In genomic region chr2:47645246-47645645, GRCh38 we compare ENCODE assay signal across 18 cellular contexts.
"Had no signal": no experiment of that assay in that cellular context is flagged by ENCODE, and none has a peak within 500 bp of the region (broad histone marks: within the 10 kb centered on the region; RNA-seq: fewer than 3 reads in every experiment).

No MANE protein-coding gene starts in this region.

- DNase-seq: activated CD4-positive, alpha-beta T cell treated with anti-CD3 and anti-CD28 coated beads for 1 hour; activated naive CD4-positive, alpha-beta T cell treated with Interleukin-2 at 50 U/mL for 16 hours; activated naive CD8-positive, alpha-beta T cell treated with anti-CD3 and anti-CD28 coated beads, Interleukin-2, amount 10 ng/mL, durations not matched to agents 7 days and 5 days; activated T-cell treated with anti-CD3 and anti-CD28 coated beads for 4 hours; cortex of kidney; effector CD4-positive, alpha-beta T cell; gastrocnemius medialis; head of caudate nucleus; left ventricle myocardium inferior; mammary epithelial cell; nephron progenitor cell; stimulated activated naive CD8-positive, alpha-beta T cell treated with anti-CD3 and anti-CD28 coated beads, Interleukin-15, Interleukin-2, amounts not matched to agents 100 U/mL and 50 U/mL, for 24 hours; uterus; WERI-Rb-1 had no signal

- H3K9me3 Mint-ChIP-seq: activated naive CD8-positive, alpha-beta T cell treated with anti-CD3 and anti-CD28 coated beads, Interleukin-2, amount 10 ng/mL, durations not matched to agents 7 days and 5 days had no signal

- H3K36me3 ChIP-seq: gastrocnemius medialis, left ventricle myocardium inferior, tibial nerve, uterus, WERI-Rb-1 had no signal

- H3K4me1 ChIP-seq: gastrocnemius medialis, tibial nerve, uterus had no signal

- H3K4me3 Mint-ChIP-seq: activated naive CD8-positive, alpha-beta T cell treated with anti-CD3 and anti-CD28 coated beads, Interleukin-2, amount 10 ng/mL, durations not matched to agents 7 days and 5 days; brain; nephron progenitor cell had no signal

- ATAC-seq: esophagus mucosa; gastrocnemius medialis; stimulated activated naive CD8-positive, alpha-beta T cell treated with anti-CD3 and anti-CD28 coated beads, Interleukin-15, Interleukin-2, amounts not matched to agents 100 U/mL and 50 U/mL, for 24 hours had no signal

- H3K27ac ChIP-seq: gastrocnemius medialis, left ventricle myocardium inferior, tibial nerve, uterus, WERI-Rb-1 had no signal

- H3K9me3 ChIP-seq: gastrocnemius medialis, left ventricle myocardium inferior, tibial nerve, uterus had no signal

- H3K4me1 Mint-ChIP-seq: activated naive CD8-positive, alpha-beta T cell treated with anti-CD3 and anti-CD28 coated beads, Interleukin-2, amount 10 ng/mL, durations not matched to agents 7 days and 5 days; nephron progenitor cell had no signal

- H3K36me3 Mint-ChIP-seq: brain had no signal

- H3K27me3 ChIP-seq: gastrocnemius medialis, tibial nerve, uterus had no signal

- H3K27ac Mint-ChIP-seq: activated naive CD8-positive, alpha-beta T cell treated with anti-CD3 and anti-CD28 coated beads, Interleukin-2, amount 10 ng/mL, durations not matched to agents 7 days and 5 days; brain; nephron progenitor cell; progenitor cell of endocrine pancreas had no signal

- H3K27me3 Mint-ChIP-seq: activated naive CD8-positive, alpha-beta T cell treated with anti-CD3 and anti-CD28 coated beads, Interleukin-2, amount 10 ng/mL, durations not matched to agents 7 days and 5 days had no signal

- H3K4me3 ChIP-seq: gastrocnemius medialis, left ventricle myocardium inferior, tibial nerve, uterus had no signal
